ENCODE assay signal across 12 cellular contexts in the genomic region with DNA sequence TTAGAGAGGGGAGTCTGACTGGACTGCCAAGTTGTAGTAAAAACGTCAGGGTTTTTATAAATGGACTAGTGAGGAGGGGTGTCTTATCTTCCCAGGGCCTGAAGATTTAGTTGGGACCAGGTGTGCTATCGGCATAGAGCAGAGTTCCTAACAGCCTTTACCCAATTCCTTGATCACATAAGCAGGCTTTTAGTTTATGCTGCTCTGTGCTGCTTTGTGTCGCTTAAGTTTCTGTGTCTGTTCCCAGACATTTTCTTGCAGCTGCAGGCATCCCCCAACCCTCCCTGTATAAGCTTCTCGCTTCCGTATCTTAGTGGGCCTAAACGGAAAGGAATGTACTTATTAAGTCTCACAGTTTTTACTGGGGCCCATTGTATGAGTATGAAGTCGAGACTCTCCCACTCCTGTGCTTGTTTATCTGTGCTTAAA. TPM values are rescaled to one million over a fixed set of nuclear protein-coding genes. Genes with fewer than 3 reads are reported as not detected.
DNase-seq lines count a peak whose midpoint lies in the region; ATAC-seq and TF ChIP-seq lines count a peak whose summit lies in the region.
"Had no signal": no experiment of that assay in that cellular context is flagged by ENCODE, and none has a peak within 500 bp of the region (broad histone marks: within the 10 kb centered on the region; RNA-seq: fewer than 3 reads in every experiment).

No MANE protein-coding gene starts in this region.

- peaks cover 5 to 33% (median 26%) of the 10 kb centered on the region in 12 donors for H3K4me1 ChIP-seq in heart left ventricle
- no peaks in the 10 kb centered on the region for H3K4me1 ChIP-seq in colonic mucosa
- peaks cover 24% of the 10 kb centered on the region for H3K4me1 ChIP-seq in muscle layer of colon (ENCODE audit: insufficient read depth, low read length)
- H3K4me1 ChIP-seq in uterus = peaks cover 9 to 16% of the 10 kb centered on the region in 2 donors

- H3K9ac ChIP-seq in colonic mucosa (ENCODE audit: low read depth in 2 of 2, low read length in 2 of 2) = peak overlapping the region in 1 of 2 donors; percentile 98
- H3K9ac ChIP-seq in muscle layer of colon (ENCODE audit: low read length) = peak overlapping the region; percentile 39
- H3K9ac ChIP-seq: BLaER1 treated with 17β-estradiol and CSF1 and Interleukin-3, amounts not matched to agents 10 nM and 100 nM had no signal

- H3K36me3 ChIP-seq in heart left ventricle (peaks cover 0 to 6% (median 0%) of the 10 kb centered on the region in 9 donors), colonic mucosa (no peaks in the 10 kb centered on the region), muscle layer of colon (ENCODE audit: insufficient read depth, low read length) (no peaks in the 10 kb centered on the region), uterus (no peaks in the 10 kb centered on the region)

- whole genome bisulfite sequencing in heart left ventricle, 4 donors = 58 to 71% (median 67%) methylated on average over 7 of the region's 7 CpGs

- TF ChIP-seq CTCF in heart left ventricle (IDR thresholded peaks at IDR 0.05) (no peak), colonic mucosa (IDR thresholded peaks at IDR 0.05) (no peak), uterus (IDR thresholded peaks at IDR 0.05) (no peak), omental fat pad (IDR thresholded peaks at IDR 0.05) (no peak)

- H3K4me3 ChIP-seq in heart left ventricle (peak overlapping the region in 7 of 12 donors; percentile 2 to 94 (median 24)), colonic mucosa (no peak overlapping the region), muscle layer of colon (ENCODE audit: low read depth in 1 of 2, low read length in 2 of 2) (peak overlapping the region in 1 of 2 donors; percentile 50), uterus (peak overlapping the region in 1 of 2 donors; percentile 31)
- H3K4me3 ChIP-seq: BLaER1 treated with 17β-estradiol and CSF1 and Interleukin-3, amounts not matched to agents 10 nM and 100 nM had no signal

- DNase-seq in heart left ventricle (no peak), Right ventricle myocardium inferior (ENCODE audit: missing footprints) (no peak), colonic mucosa (peak; percentile 20), uterus (no peak), nucleus accumbens (lab: John Stamatoyannopoulos, UW) (no peak), omental fat pad (ENCODE audit: low spot score) (no peak)
- DNase-seq: activated CD4-positive, CD25-positive, alpha-beta regulatory T cell treated with anti-CD3 and anti-CD28 coated beads, Interleukin-2, amount 50 U/mL, for 72 hours; NCI-H2171 treated with DMSO at 0.1 percent for 48 hours; stimulated activated CD4-positive, alpha-beta T cell treated with anti-CD3 and anti-CD28 coated beads, Interleukin-12 subunit alpha, Interleukin-12 subunit beta, amount 100 ng/mL, for 4 hours had no signal

- H3K9me3 ChIP-seq in heart left ventricle = no peaks in the 10 kb centered on the region
- no peaks in the 10 kb centered on the region for H3K9me3 ChIP-seq in colonic mucosa
- H3K9me3 ChIP-seq in muscle layer of colon (ENCODE audit: low read length) = no peaks in the 10 kb centered on the region
- H3K9me3 ChIP-seq in uterus = no peaks in the 10 kb centered on the region
- H3K9me3 ChIP-seq: BLaER1 treated with 17β-estradiol and CSF1 and Interleukin-3, amounts not matched to agents 10 nM and 100 nM had no signal

- H3K27me3 ChIP-seq in heart left ventricle (no peaks in the 10 kb centered on the region), colonic mucosa (no peaks in the 10 kb centered on the region), muscle layer of colon (ENCODE audit: control insufficient read depth in 1 of 2, insufficient read depth in 2 of 2, low read length in 2 of 2) (no peaks in the 10 kb centered on the region), uterus (no peaks in the 10 kb centered on the region)
- H3K27me3 ChIP-seq: BLaER1 treated with 17β-estradiol and CSF1 and Interleukin-3, amounts not matched to agents 10 nM and 100 nM had no signal

- intact Hi-C loops in heart left ventricle (cut with DNase I) = loop anchor here in 2 of 10 donors (10.0 kb wide), 2 partner anchors 281 to 349 kb away; no protein-coding TSS in a partner anchor
- intact Hi-C loops in Right ventricle myocardium inferior (cut with DNase I) = loop anchor here (5.0 kb wide), 1 partner anchor 346 kb away; no protein-coding TSS in a partner anchor
- intact Hi-C loops in colonic mucosa (cut with DNase I) = loop anchor here (5.0 kb wide), 1 partner anchor 161 kb away; no protein-coding TSS in a partner anchor
- intact Hi-C loops in uterus (cut with DNase I; ENCODE audit: low total_unique reads) = no loop called here

- TF ChIP-seq POLR2A in heart left ventricle (IDR thresholded peaks at IDR 0.05) (no peak), uterus (IDR thresholded peaks at IDR 0.05) (no peak)

- no peak overlapping the region for H3K27ac ChIP-seq in heart left ventricle
- no peak overlapping the region for H3K27ac ChIP-seq in colonic mucosa
- peak overlapping the region; percentile 12 for H3K27ac ChIP-seq in muscle layer of colon (ENCODE audit: low read depth, low read length)
- peak overlapping the region; percentile 51 to 94 for H3K27ac ChIP-seq in uterus
- H3K27ac ChIP-seq: BLaER1 treated with 17β-estradiol and CSF1 and Interleukin-3, amounts not matched to agents 10 nM and 100 nM had no signal

- ATAC-seq in heart left ventricle = no peak
- no peak for ATAC-seq in Right ventricle myocardium inferior
- no peak for ATAC-seq in omental fat pad (ENCODE audit: low FRiP score)
- ATAC-seq in HG03196 (IDR thresholded peaks at IDR 0.05; ENCODE audit: unreplicated experiment) = no peak

RNA-seq across cellular contexts. Expression of a gene that starts 2.6 kb away (rescaled TPM):
- total RNA-seq in heart left ventricle = 10 to 100 TPM in 7 of 9 donors, 1 to 10 TPM in 2; 8.4 to 14.6 (median 11.4) TPM
- polyA plus RNA-seq in heart left ventricle = 10 to 100 TPM in 1 of 2 donors, 1 to 10 TPM in 1; 6.8 to 11.0 TPM
- 10.0 TPM for total RNA-seq in Right ventricle myocardium inferior
- total RNA-seq in colonic mucosa = 10 to 100 TPM; 31.4 to 35.9 TPM
- 10 to 100 TPM; 17.9 to 65.5 (median 35.4) TPM for total RNA-seq in uterus
- 10 to 100 TPM; 20.8 to 45.4 (median 31.4) TPM for total RNA-seq in omental fat pad

Comparison
In these comparisons a context has a peak if more than half of its experiments do, and no peak if none do; other contexts are left out.
1. H3K27ac ChIP-seq: peak in muscle layer of colon (single experiment) and uterus (2 of 2); none in heart left ventricle (0 of 12) and colonic mucosa (single experiment).